1 cellular context compared by ENCODE assay signal in genomic region chr1:39105061-39105840, GRCh38.
A peak's percentile ranks its signal among the peaks of the same experiment; 100 is the strongest.
TF ChIP-seq lines count a peak whose summit lies in the region.

No MANE protein-coding gene starts in this region.

TF ChIP-seq in GM12878, 131 proteins besides CTCF, POLR2A, EP300 and RAD21 (continued from another document):
- TF ChIP-seq ZNF687 (IDR thresholded peaks at IDR 0.05): peak; percentile 37; the same call in 1 of the 2 replicates
